Comparison of ENCODE assay signal across 20 cellular contexts in genomic region chr7:102251531-102252372, GRCh38.
"Had no signal": no experiment of that assay in that cellular context is flagged by ENCODE, and none has a peak within 500 bp of the region (broad histone marks: within the 10 kb centered on the region; RNA-seq: fewer than 3 reads in every experiment).

No MANE protein-coding gene starts in this region.

- H3K27ac ChIP-seq: brain microvascular endothelial cell, dorsolateral prefrontal cortex, spleen had no signal

- H3K36me3 ChIP-seq: brain microvascular endothelial cell had no signal

- H3K4me3 ChIP-seq: dorsolateral prefrontal cortex, lung, spleen had no signal

- H3K9me3 Mint-ChIP-seq: activated CD4-positive, alpha-beta T cell treated with anti-CD3 and anti-CD28 coated beads, Interleukin-2, amount 10 ng/mL, durations not matched to agents 7 days and 5 days; activated naive CD4-positive, alpha-beta T cell treated with anti-CD3 and anti-CD28 coated beads, Interleukin-2, amount 10 ng/mL, durations not matched to agents 7 days and 5 days; activated naive CD8-positive, alpha-beta T cell treated with anti-CD3 and anti-CD28 coated beads, Interleukin-2, amount 50 U/mL, for 24 hours; activated T-cell treated with anti-CD3 and anti-CD28 coated beads, Interleukin-2, amount 50 U/mL, for 4 hours; natural killer cell treated with Interleukin-12 subunit alpha and Interleukin-12 subunit beta and Interleukin-15 and Interleukin-18, amount 100 ng/mL, for 72 hours had no signal

- H3K27me3 Mint-ChIP-seq: activated CD4-positive, alpha-beta T cell treated with anti-CD3 and anti-CD28 coated beads, Interleukin-2, amount 10 ng/mL, durations not matched to agents 7 days and 5 days; activated naive CD4-positive, alpha-beta T cell treated with anti-CD3 and anti-CD28 coated beads, Interleukin-2, amount 10 ng/mL, durations not matched to agents 7 days and 5 days; activated naive CD8-positive, alpha-beta T cell treated with anti-CD3 and anti-CD28 coated beads, Interleukin-2, amount 50 U/mL, for 24 hours; natural killer cell treated with Interleukin-12 subunit alpha and Interleukin-12 subunit beta and Interleukin-15 and Interleukin-18, amount 100 ng/mL, for 72 hours had no signal

- H3K27ac Mint-ChIP-seq: activated CD4-positive, alpha-beta T cell treated with anti-CD3 and anti-CD28 coated beads, Interleukin-2, amount 10 ng/mL, durations not matched to agents 7 days and 5 days; activated naive CD4-positive, alpha-beta T cell treated with anti-CD3 and anti-CD28 coated beads, Interleukin-2, amount 10 ng/mL, durations not matched to agents 7 days and 5 days; activated naive CD8-positive, alpha-beta T cell treated with anti-CD3 and anti-CD28 coated beads, Interleukin-2, amount 50 U/mL, for 24 hours; natural killer cell treated with Interleukin-12 subunit alpha and Interleukin-12 subunit beta and Interleukin-15 and Interleukin-18, amount 100 ng/mL, for 72 hours had no signal

- DNase-seq: activated CD4-positive, alpha-beta T cell treated with anti-CD3 and anti-CD28 coated beads, Interleukin-2, amount 10 ng/mL, durations not matched to agents 7 days and 5 days; activated CD4-positive, CD25-positive, alpha-beta regulatory T cell; activated CD8-positive, alpha-beta memory T cell treated with anti-CD3 and anti-CD28 coated beads, Interleukin-2, amount 50 U/mL, for 4 hours; activated effector memory CD4-positive, alpha-beta T cell treated with Interleukin-2 at 50 U/mL for 16 hours; activated naive CD4-positive, alpha-beta T cell treated with anti-CD3 and anti-CD28 coated beads, Interleukin-2, amount 10 ng/mL, durations not matched to agents 7 days and 5 days; activated naive CD8-positive, alpha-beta T cell treated with anti-CD3 and anti-CD28 coated beads, Interleukin-2, amount 50 U/mL, for 24 hours; activated T-cell treated with anti-CD3 and anti-CD28 coated beads, Interleukin-2, amount 50 U/mL, for 4 hours; aorta; brain microvascular endothelial cell; central memory CD4-positive, alpha-beta T cell; dorsolateral prefrontal cortex; foreskin melanocyte; glutamatergic neuron; hippocampal formation; islet precursor cell; nucleus accumbens; spleen; stimulated activated naive CD4-positive, alpha-beta T cell had no signal

- H3K27me3 ChIP-seq: brain microvascular endothelial cell, dorsolateral prefrontal cortex, spleen had no signal

- H3K4me3 Mint-ChIP-seq: activated CD4-positive, alpha-beta T cell treated with anti-CD3 and anti-CD28 coated beads, Interleukin-2, amount 10 ng/mL, durations not matched to agents 7 days and 5 days; activated naive CD4-positive, alpha-beta T cell treated with anti-CD3 and anti-CD28 coated beads, Interleukin-2, amount 10 ng/mL, durations not matched to agents 7 days and 5 days; activated naive CD8-positive, alpha-beta T cell treated with anti-CD3 and anti-CD28 coated beads, Interleukin-2, amount 50 U/mL, for 24 hours; activated T-cell treated with anti-CD3 and anti-CD28 coated beads, Interleukin-2, amount 50 U/mL, for 4 hours; natural killer cell treated with Interleukin-12 subunit alpha and Interleukin-12 subunit beta and Interleukin-15 and Interleukin-18, amount 100 ng/mL, for 72 hours had no signal

- H3K4me1 ChIP-seq: spleen had no signal

- H3K4me1 Mint-ChIP-seq: activated CD4-positive, alpha-beta T cell treated with anti-CD3 and anti-CD28 coated beads, Interleukin-2, amount 10 ng/mL, durations not matched to agents 7 days and 5 days; activated naive CD4-positive, alpha-beta T cell treated with anti-CD3 and anti-CD28 coated beads, Interleukin-2, amount 10 ng/mL, durations not matched to agents 7 days and 5 days; activated naive CD8-positive, alpha-beta T cell treated with anti-CD3 and anti-CD28 coated beads, Interleukin-2, amount 50 U/mL, for 24 hours had no signal

- ATAC-seq: activated naive CD8-positive, alpha-beta T cell treated with anti-CD3 and anti-CD28 coated beads, Interleukin-2, amount 50 U/mL, for 24 hours; activated T-cell treated with anti-CD3 and anti-CD28 coated beads, Interleukin-2, amount 50 U/mL, for 4 hours had no signal

- H3K9me3 ChIP-seq: spleen had no signal
